Comparison of ENCODE assay signal across 14 cellular contexts in the genomic region with DNA sequence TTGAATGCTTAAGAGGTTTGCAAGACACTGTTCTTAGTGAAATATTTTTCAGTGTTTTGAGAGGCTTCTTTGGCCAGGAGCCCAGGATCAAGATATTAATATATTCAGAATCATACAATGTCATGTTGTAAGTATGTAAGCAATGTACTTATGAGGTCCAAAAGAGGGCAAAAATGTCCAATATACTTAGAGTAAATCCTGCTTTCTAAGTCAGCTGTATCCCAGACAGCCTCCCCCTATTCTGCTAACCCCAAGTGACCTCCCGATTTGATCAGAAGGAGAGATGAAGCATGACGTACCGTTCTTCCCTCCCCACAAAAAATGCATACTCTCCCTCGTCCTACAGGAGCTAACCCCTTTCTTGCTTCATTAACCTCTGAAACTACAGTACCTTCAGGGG.
A peak's percentile ranks its signal among the peaks of the same experiment; 100 is the strongest.
DNase-seq lines count a peak whose midpoint lies in the region; ATAC-seq lines count a peak whose summit lies in the region.
"Had no signal": no experiment of that assay in that cellular context is flagged by ENCODE, and none has a peak within 500 bp of the region (broad histone marks: within the 10 kb centered on the region; RNA-seq: fewer than 3 reads in every experiment).

No MANE protein-coding gene starts in this region.

- ATAC-seq in left ventricle myocardium superior (peak; percentile 42), sciatic nerve (peak; percentile 30), GM19035 (IDR thresholded peaks at IDR 0.05; ENCODE audit: unreplicated experiment) (no peak), GM19023 (IDR thresholded peaks at IDR 0.05; ENCODE audit: unreplicated experiment) (no peak), GM18867 (IDR thresholded peaks at IDR 0.05; ENCODE audit: unreplicated experiment) (no peak)
- ATAC-seq: activated CD4-positive, alpha-beta T cell treated with anti-CD3 and anti-CD28 coated beads for 36 hours; gastrocnemius medialis had no signal

- intact Hi-C loops in left ventricle myocardium superior (cut with micrococcal nuclease), result no loop called here
- intact Hi-C loops in sciatic nerve (cut with DNase I), result loop anchor here (5.0 kb wide), 1 partner anchor 122 kb away; no protein-coding TSS in a partner anchor

- H3K27ac ChIP-seq in adipose tissue (ENCODE audit: low read depth, low read length), result peak overlapping the region; percentile 58

- DNase-seq in AG20443 (ENCODE audit: low spot score), result peak; percentile 58
- DNase-seq in left ventricle myocardium superior, result no peak
- no peak for DNase-seq in sciatic nerve (ENCODE audit: low spot score)
- no peak for DNase-seq in DMS79 treated with DMSO at 0.1 percent for 48 hours (lab: John Stamatoyannopoulos, UW)
- DNase-seq: activated CD4-positive, alpha-beta T cell treated with anti-CD3 and anti-CD28 coated beads for 36 hours; activated gamma-delta T cell; CD4-positive, CD25-positive, alpha-beta regulatory T cell; gastrocnemius medialis; NCI-H1105 treated with DMSO at 0.1 percent for 48 hours; NCI-H524 treated with DMSO at 0.1 percent for 48 hours had no signal

- 55 to 68% (median 57%) methylated on average over 4 of the region's 4 CpGs for WGBS in adipose tissue, 3 donors

Comparison
In these comparisons a context has a peak if more than half of its experiments do, and no peak if none do; other contexts are left out.
1. ATAC-seq: peak in left ventricle myocardium superior (single experiment) and sciatic nerve (single experiment); none in GM19035 (single experiment), GM19023 (single experiment) and GM18867 (single experiment).